7 cellular contexts compared by ENCODE assay signal in genomic region chr15:75077545-75077944, GRCh38. TPM values are rescaled to one million over a fixed set of nuclear protein-coding genes. Genes with fewer than 3 reads are reported as not detected.
DNase-seq lines count a peak whose midpoint lies in the region; ATAC-seq, FAIRE-seq and TF ChIP-seq lines count a peak whose summit lies in the region.
"Not testable (repeated sequence)": the region's sequence is repeated elsewhere in the genome, so short reads cannot be mapped to it uniquely, and the experiment has no call there.

No MANE protein-coding gene starts in this region.

- peaks cover 29% of the 10 kb centered on the region for H3K27me3 Mint-ChIP-seq in T-helper 1 cell treated with Interleukin-12 subunit alpha and Interleukin-12 subunit beta and Interleukin-4 antibody, amounts not matched to agents 30 μg/mL and 1 μg/mL, for 36 hours (ENCODE audit: low read depth)
- H3K27me3 Mint-ChIP-seq in memory B cell: not testable (repeated sequence)

- peaks cover 34% of the 10 kb centered on the region for H3K4me1 Mint-ChIP-seq in T-helper 1 cell treated with Interleukin-12 subunit alpha and Interleukin-12 subunit beta and Interleukin-4 antibody, amounts not matched to agents 30 μg/mL and 1 μg/mL, for 36 hours (ENCODE audit: low read depth)
- not testable (repeated sequence) for H3K4me1 Mint-ChIP-seq in memory B cell

- peaks cover 15% of the 10 kb centered on the region for H3K9me3 Mint-ChIP-seq in T-helper 1 cell treated with Interleukin-12 subunit alpha and Interleukin-12 subunit beta and Interleukin-4 antibody, amounts not matched to agents 30 μg/mL and 1 μg/mL, for 36 hours
- H3K9me3 Mint-ChIP-seq in activated naive CD4-positive, alpha-beta T cell treated with anti-CD3 and anti-CD28 coated beads, Interleukin-2, amount 50 U/mL, for 72 hours: peaks cover 7 to 10% of the 10 kb centered on the region in 2 donors
- not testable (repeated sequence) for H3K9me3 Mint-ChIP-seq in memory B cell

- H3K36me3 Mint-ChIP-seq in T-helper 1 cell treated with Interleukin-12 subunit alpha and Interleukin-12 subunit beta and Interleukin-4 antibody, amounts not matched to agents 30 μg/mL and 1 μg/mL, for 36 hours (ENCODE audit: low read depth): peaks cover 21% of the 10 kb centered on the region
- H3K36me3 Mint-ChIP-seq in activated naive CD4-positive, alpha-beta T cell treated with anti-CD3 and anti-CD28 coated beads, Interleukin-2, amount 50 U/mL, for 72 hours: peaks cover 9 to 12% of the 10 kb centered on the region in 2 donors
- H3K36me3 Mint-ChIP-seq in memory B cell: not testable (repeated sequence)

- H3K27ac Mint-ChIP-seq in T-helper 1 cell treated with Interleukin-12 subunit alpha and Interleukin-12 subunit beta and Interleukin-4 antibody, amounts not matched to agents 30 μg/mL and 1 μg/mL, for 36 hours: peak overlapping the region; percentile 49
- H3K27ac Mint-ChIP-seq in activated naive CD4-positive, alpha-beta T cell treated with anti-CD3 and anti-CD28 coated beads, Interleukin-2, amount 50 U/mL, for 72 hours; memory B cell: not testable (repeated sequence)

- not testable (repeated sequence) for H3K4me1 ChIP-seq in foreskin keratinocyte

- H3K4me3 Mint-ChIP-seq in T-helper 1 cell treated with Interleukin-12 subunit alpha and Interleukin-12 subunit beta and Interleukin-4 antibody, amounts not matched to agents 30 μg/mL and 1 μg/mL, for 36 hours; memory B cell: not testable (repeated sequence)

- peak; percentile 40 to 80 for ATAC-seq in activated naive CD4-positive, alpha-beta T cell treated with anti-CD3 and anti-CD28 coated beads, Interleukin-2, amount 50 U/mL, for 72 hours
- ATAC-seq in foreskin keratinocyte: peak; percentile 84
- ATAC-seq in memory B cell (ENCODE audit: low read depth): peak; percentile 86

- H3K27me3 ChIP-seq in foreskin keratinocyte: not testable (repeated sequence)

- H3K27ac ChIP-seq in foreskin keratinocyte: peak overlapping the region; percentile 55

- peak; percentile 56 for FAIRE-seq in GM18507 (lab: Jason Lieb, UNC)

- TF ChIP-seq CTCF in foreskin keratinocyte (conservative IDR thresholded peaks at IDR 0.05): not testable (repeated sequence)

- not testable (repeated sequence) for DNase-seq in GM18507 (ENCODE audit: extremely low spot score, insufficient read length, low read depth); activated naive CD4-positive, alpha-beta T cell treated with anti-CD3 and anti-CD28 coated beads, Interleukin-2, amount 50 U/mL, for 72 hours (ENCODE audit: low spot score in 2 of 2)
- DNase-seq in activated CD8-positive, alpha-beta memory T cell treated with anti-CD3 and anti-CD28 coated beads, Interleukin-2, amount 50 U/mL, for 48 hours: peak; percentile 46
- DNase-seq in foreskin keratinocyte (peak; percentile 36 to 40), memory B cell (ENCODE audit: low spot score in 2 of 2) (peak in 1 of 2 donors; percentile 21)
- peak; percentile 9 for DNase-seq in stimulated activated CD4-positive, alpha-beta T cell treated with anti-CD3 and anti-CD28 coated beads, Interleukin-12 subunit alpha, Interleukin-12 subunit beta, amount 100 ng/mL, for 4 hours

RNA-seq across cellular contexts. Expression of gene PPCDC, which starts 54.2 kb away (rescaled TPM):
- total RNA-seq in activated naive CD4-positive, alpha-beta T cell treated with anti-CD3 and anti-CD28 coated beads, Interleukin-2, amount 50 U/mL, for 72 hours: 10 to 100 TPM; 16.3 to 20.4 TPM
- total RNA-seq in foreskin keratinocyte: 12.5 and 13.1 TPM in 2 replicates
- polyA plus RNA-seq in foreskin keratinocyte: 16.7 and 19.1 TPM in 2 replicates
